21 cellular contexts compared by ENCODE assay signal in the genomic region with DNA sequence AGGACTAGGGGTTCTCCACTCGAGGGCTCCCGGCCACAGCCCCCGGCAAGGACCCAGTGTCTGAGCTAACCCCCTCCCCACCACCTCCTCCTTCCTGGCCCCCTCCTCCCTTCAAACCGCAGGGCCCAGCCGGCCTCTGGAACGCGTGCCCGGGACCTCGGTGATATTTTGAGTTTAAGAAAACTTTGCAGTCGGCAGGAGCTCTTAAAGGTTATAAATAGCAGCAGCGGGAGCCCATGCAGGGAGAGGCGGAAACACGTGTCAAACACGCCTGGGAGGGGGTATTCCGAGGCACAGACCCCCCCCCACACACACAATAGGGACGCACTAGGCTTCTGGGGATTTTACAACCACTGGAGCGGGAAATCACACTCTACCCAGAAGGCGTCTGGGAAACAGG. TPM values are rescaled to one million over a fixed set of nuclear protein-coding genes. Genes with fewer than 3 reads are reported as not detected.
DNase-seq lines count a peak whose midpoint lies in the region; ATAC-seq and TF ChIP-seq lines count a peak whose summit lies in the region.
"Had no signal": no experiment of that assay in that cellular context is flagged by ENCODE, and none has a peak within 500 bp of the region (broad histone marks: within the 10 kb centered on the region; RNA-seq: fewer than 3 reads in every experiment).

No MANE protein-coding gene starts in this region.

- in situ Hi-C loops in IMR-90 (cut with MboI; ENCODE audit: low sequenced_read_pairs) = no loop called here
- in situ Hi-C loops in HAP-1 (cut with MboI; ENCODE audit: low sequenced_read_pairs) = no loop called here

- no peaks in the 10 kb centered on the region for H3K79me1 ChIP-seq in IMR-90 (ENCODE audit: low read depth in 1 of 2, low read length in 2 of 2)

- H3K27ac Mint-ChIP-seq in mesothelial cell of epicardium = peak overlapping the region; percentile 61
- H3K27ac Mint-ChIP-seq: activated CD8-positive, alpha-beta memory T cell treated with anti-CD3 and anti-CD28 coated beads, Interleukin-2, amount 10 ng/mL, durations not matched to agents 7 days and 5 days had no signal

- H3K27ac ChIP-seq in IMR-90 (ENCODE audit: insufficient read depth, low read length) = no peak overlapping the region
- peak overlapping the region; percentile 65 to 85 for H3K27ac ChIP-seq in coronary artery
- peak overlapping the region; percentile 25 for H3K27ac ChIP-seq in thymus (ENCODE audit: low read depth)

- POLR2A ChIA-PET in IMR-90 (lab: Charles Lee; ENCODE audit: unreplicated experiment) = no interaction called here

- H3K23ac ChIP-seq in IMR-90 (ENCODE audit: low read depth, low read length) = no peak overlapping the region

- no peak overlapping the region for H3K4me3 ChIP-seq in IMR-90 (ENCODE audit: insufficient read depth, low read depth, low read length)
- no peak overlapping the region for H3K4me3 ChIP-seq in coronary artery
- H3K4me3 ChIP-seq in thymus (ENCODE audit: low read length) = no peak overlapping the region
- H3K4me3 ChIP-seq in HAP-1 = no peak overlapping the region
- H3K4me3 ChIP-seq: adrenal gland had no signal

- H3K36me3 Mint-ChIP-seq in mesothelial cell of epicardium = no peaks in the 10 kb centered on the region
- H3K36me3 Mint-ChIP-seq: activated CD8-positive, alpha-beta memory T cell treated with anti-CD3 and anti-CD28 coated beads, Interleukin-2, amount 10 ng/mL, durations not matched to agents 7 days and 5 days had no signal

- no peaks in the 10 kb centered on the region for H3K9me3 Mint-ChIP-seq in mesothelial cell of epicardium

- H3K9me3 ChIP-seq in IMR-90 (ENCODE audit: control insufficient read depth, insufficient read depth, low read length) = no peaks in the 10 kb centered on the region
- no peaks in the 10 kb centered on the region for H3K9me3 ChIP-seq in thymus (ENCODE audit: control insufficient read depth)
- no peaks in the 10 kb centered on the region for H3K9me3 ChIP-seq in HAP-1
- H3K9me3 ChIP-seq: adrenal gland had no signal

- H3K4me2 ChIP-seq in IMR-90 (ENCODE audit: low read depth, low read length) = no peak overlapping the region

- H3K27me3 ChIP-seq in IMR-90 (ENCODE audit: control insufficient read depth, insufficient read depth, low read length) (peaks cover 48% of the 10 kb centered on the region), thymus (ENCODE audit: control insufficient read depth, insufficient read depth) (peaks cover 4% of the 10 kb centered on the region), HAP-1 (ENCODE audit: low read depth) (no peaks in the 10 kb centered on the region)
- H3K27me3 ChIP-seq: adrenal gland had no signal

- H3K4ac ChIP-seq in IMR-90 (ENCODE audit: low read depth, low read length) = no peak overlapping the region

- no peak overlapping the region for H4K8ac ChIP-seq in IMR-90 (ENCODE audit: low read depth in 2 of 2, low read length in 2 of 2)

- no peak overlapping the region for H3K4me3 Mint-ChIP-seq in mesothelial cell of epicardium
- H3K4me3 Mint-ChIP-seq: activated CD8-positive, alpha-beta memory T cell treated with anti-CD3 and anti-CD28 coated beads, Interleukin-2, amount 10 ng/mL, durations not matched to agents 7 days and 5 days had no signal

- H2BK15ac ChIP-seq in IMR-90 (ENCODE audit: low read depth, low read length) = no peak overlapping the region

- peak overlapping the region; percentile 19 for H2AFZ ChIP-seq in IMR-90 (replicated peaks; ENCODE audit: low read length, poor library complexity)

- dilution Hi-C loops in IMR-90 (cut with HindIII; ENCODE audit: low sequenced_read_pairs, unreplicated experiment) = no loop called here

- CTCF ChIA-PET in IMR-90 (lab: Yijun Ruan, JAX) = interaction anchor here (1.7 kb wide), 1 partner anchor 8 kb away, joined by 6 read pairs; no protein-coding TSS in a partner anchor

- H4K5ac ChIP-seq in IMR-90 (ENCODE audit: low read depth, low read length) = no peak overlapping the region

- no peak overlapping the region for H2BK120ac ChIP-seq in IMR-90 (ENCODE audit: low read depth, low read length)

- no TSS peak for BruUV-seq in IMR-90 (replicated peaks; lab: Mats Ljungman, UMichigan)

- no peaks in the 10 kb centered on the region for H3K36me3 ChIP-seq in IMR-90 (ENCODE audit: control insufficient read depth, insufficient read depth, low read length)
- H3K36me3 ChIP-seq in thymus (ENCODE audit: control insufficient read depth, insufficient read depth) = no peaks in the 10 kb centered on the region
- H3K36me3 ChIP-seq in HAP-1 (replicated peaks) = no peaks in the 10 kb centered on the region
- H3K36me3 ChIP-seq: adrenal gland had no signal

- no peak overlapping the region for H3K56ac ChIP-seq in IMR-90 (ENCODE audit: extremely low read depth, insufficient read depth, low read length)

- H2BK5ac ChIP-seq in IMR-90 (ENCODE audit: low read depth, low read length, poor library complexity, severe bottlenecking) = no peak overlapping the region

- no peak overlapping the region for H2AK5ac ChIP-seq in IMR-90 (ENCODE audit: low read depth, low read length)

- H4K20me1 ChIP-seq in IMR-90 (ENCODE audit: insufficient read depth, low read length) = no peaks in the 10 kb centered on the region

- H3K4me1 Mint-ChIP-seq in mesothelial cell of epicardium = peaks cover 26% of the 10 kb centered on the region
- H3K4me1 Mint-ChIP-seq: activated CD8-positive, alpha-beta memory T cell treated with anti-CD3 and anti-CD28 coated beads, Interleukin-2, amount 10 ng/mL, durations not matched to agents 7 days and 5 days had no signal

- no CpG with 5 or more reads among the region's 18 CpGs for WGBS in IMR-90 (ENCODE audit: extremely low coverage in 2 of 2, insufficient read length in 1 of 2), 2 experiments
- 7% methylated on average over 18 of the region's 18 CpGs for WGBS in thymus

- no peak overlapping the region for H3K14ac ChIP-seq in IMR-90 (replicated peaks; ENCODE audit: low read depth, low read length)

- TF ChIP-seq RAD21 in IMR-90 (IDR thresholded peaks at IDR 0.05; ENCODE audit: low read length) = no peak

- H3K9me1 ChIP-seq in IMR-90 (ENCODE audit: insufficient read depth, low read length) = 0 out of 2 replicates have a peak, but pooled peaks cover 3% of the 10 kb centered on the region

- no peak overlapping the region for H4K91ac ChIP-seq in IMR-90 (ENCODE audit: insufficient read depth, low read depth, low read length)

- H3K27me3 Mint-ChIP-seq in mesothelial cell of epicardium (ENCODE audit: low read depth) = no peaks in the 10 kb centered on the region

- TF ChIP-seq CTCF in IMR-90 (conservative IDR thresholded peaks at IDR 0.05; ENCODE audit: low read depth, low read length) (no peak), coronary artery (IDR thresholded peaks at IDR 0.05) (no peak), mesothelial cell of epicardium (IDR thresholded peaks at IDR 0.05; ENCODE audit: unreplicated experiment) (no peak)

- DNase-seq in IMR-90 (no peak), coronary artery (ENCODE audit: low spot score) (no peak), mesothelial cell of epicardium (ENCODE audit: low spot score in 2 of 2, unreplicated experiment in 2 of 2) (no peak), HAP-1 (ENCODE audit: low spot score in 2 of 2) (no peak), OCI-M2 (lab: John Stamatoyannopoulos, UW; ENCODE audit: unreplicated experiment) (no peak)
- DNase-seq: activated CD4-positive, CD25-positive, alpha-beta regulatory T cell treated with anti-CD3 and anti-CD28 coated beads, Interleukin-2, amount 50 U/mL, for 72 hours; activated CD8-positive, alpha-beta memory T cell treated with anti-CD3 and anti-CD28 coated beads, Interleukin-2, amount 10 ng/mL, durations not matched to agents 7 days and 5 days; activated effector memory CD4-positive, alpha-beta T cell treated with Interleukin-2 at 50 U/mL for 16 hours; adrenal gland; NCI-H1930; stimulated activated CD4-positive, alpha-beta T cell treated with anti-CD3 and anti-CD28 coated beads, Interleukin-1b, Interleukin-23, amount 100 ng/mL, for 48 hours; T-helper 9 cell had no signal

- no peak overlapping the region for H3K18ac ChIP-seq in IMR-90 (ENCODE audit: low read depth, low read length)

- intact Hi-C loops in IMR-90 (cut with micrococcal nuclease) = no loop called here

- no peak overlapping the region for H2AK9ac ChIP-seq in IMR-90 (replicated peaks; ENCODE audit: low read depth, low read length, poor library complexity)

- ATAC-seq in IMR-90 (ENCODE audit: low read depth) (no peak), GM18858 (IDR thresholded peaks at IDR 0.05; ENCODE audit: unreplicated experiment) (no peak), HG03342 (IDR thresholded peaks at IDR 0.05; ENCODE audit: unreplicated experiment) (no peak)
- ATAC-seq: activated CD8-positive, alpha-beta memory T cell treated with anti-CD3 and anti-CD28 coated beads, Interleukin-2, amount 10 ng/mL, durations not matched to agents 7 days and 5 days had no signal

- H3K4me1 ChIP-seq in IMR-90 (ENCODE audit: control insufficient read depth, insufficient read depth, low read length) (no peaks in the 10 kb centered on the region), thymus (ENCODE audit: control insufficient read depth, insufficient read depth, low read length) (peaks cover 5% of the 10 kb centered on the region), HAP-1 (peaks cover 10% of the 10 kb centered on the region)

- TF ChIP-seq POLR2A in IMR-90 (IDR thresholded peaks at IDR 0.05; ENCODE audit: low read depth, low read length) = no peak

- no peak overlapping the region for H2BK20ac ChIP-seq in IMR-90 (ENCODE audit: low read depth, low read length)

- no peak overlapping the region for H3K9ac ChIP-seq in IMR-90 (ENCODE audit: low read depth, low read length)

TF ChIP-seq in IMR-90, 13 proteins besides CTCF, POLR2A, EP300 and RAD21:
- no peak for TF ChIP-seq CHD1 (IDR thresholded peaks at IDR 0.05; ENCODE audit: low read depth, low read length)
- no peak for TF ChIP-seq RFX5 (IDR thresholded peaks at IDR 0.05; ENCODE audit: low read depth, low read length)
- no peak for TF ChIP-seq MAFK (IDR thresholded peaks at IDR 0.05; ENCODE audit: low read depth, low read length)
- TF ChIP-seq NFE2L2 (IDR thresholded peaks at IDR 0.05; ENCODE audit: low read depth, low read length) = no peak

RNA-seq across cellular contexts. Expression of a gene that starts 3.1 kb away (rescaled TPM):
- total RNA-seq in IMR-90 (2012; rRNA removed) = under 0.01 and 0.18 TPM in 2 replicates
- 0.15 and 0.56 TPM in 2 replicates for polyA plus RNA-seq in IMR-90 (2012; rRNA removed)
- polyA plus RNA-seq in IMR-90 (2012; cell fraction: cytosol; rRNA removed) = 0.24 and 0.28 TPM in 2 replicates
- polyA plus RNA-seq in IMR-90 (2012; cell fraction: nucleus; rRNA removed; ENCODE audit: low replicate concordance) = 0.23 and 0.77 TPM in 2 replicates
- total RNA-seq in mesothelial cell of epicardium = 34.3 to 38.0 TPM (median 36.4 TPM) in 3 replicates
- polyA plus RNA-seq in thymus = 6.9 TPM
- total RNA-seq: activated CD8-positive, alpha-beta memory T cell treated with anti-CD3 and anti-CD28 coated beads, Interleukin-2, amount 10 ng/mL, durations not matched to agents 7 days and 5 days; Daoy; MCF 10A; SK-MEL-5 had no signal
- polyA plus RNA-seq: neural cell had no signal

RNA-seq across cellular contexts. Expression of a gene that starts 11.2 kb away (rescaled TPM):
- not detected in 2 replicates for total RNA-seq in IMR-90 (2012; rRNA removed)
- polyA plus RNA-seq in IMR-90 (2012; rRNA removed) = 0.09 TPM in 1 of 2 replicates, not detected in the other
- polyA plus RNA-seq in IMR-90 (2012; cell fraction: cytosol; rRNA removed) = not detected in 2 replicates
- polyA plus RNA-seq in IMR-90 (2012; cell fraction: nucleus; rRNA removed; ENCODE audit: low replicate concordance) = not detected in 2 replicates
- total RNA-seq in mesothelial cell of epicardium = 5.2 to 6.8 TPM (median 5.3 TPM) in 3 replicates
- 0.50 TPM for polyA plus RNA-seq in thymus
- total RNA-seq: activated CD8-positive, alpha-beta memory T cell treated with anti-CD3 and anti-CD28 coated beads, Interleukin-2, amount 10 ng/mL, durations not matched to agents 7 days and 5 days; Daoy; endothelial cell of umbilical vein; MCF 10A; NCI-H460; SK-MEL-5 had no signal
- polyA plus RNA-seq: endothelial cell of umbilical vein had no signal

Comparison
In these comparisons a context has a peak if more than half of its experiments do, and no peak if none do; other contexts are left out.
1. RNA of a gene that starts 3.1 kb away (total RNA-seq): 34.3 to 38.0 TPM in mesothelial cell of epicardium; under 0.01 to 0.18 TPM in IMR-90; every median in the first group is over 10 times any median in the second.